ENCODE assay signal across 11 cellular contexts in the genomic region with DNA sequence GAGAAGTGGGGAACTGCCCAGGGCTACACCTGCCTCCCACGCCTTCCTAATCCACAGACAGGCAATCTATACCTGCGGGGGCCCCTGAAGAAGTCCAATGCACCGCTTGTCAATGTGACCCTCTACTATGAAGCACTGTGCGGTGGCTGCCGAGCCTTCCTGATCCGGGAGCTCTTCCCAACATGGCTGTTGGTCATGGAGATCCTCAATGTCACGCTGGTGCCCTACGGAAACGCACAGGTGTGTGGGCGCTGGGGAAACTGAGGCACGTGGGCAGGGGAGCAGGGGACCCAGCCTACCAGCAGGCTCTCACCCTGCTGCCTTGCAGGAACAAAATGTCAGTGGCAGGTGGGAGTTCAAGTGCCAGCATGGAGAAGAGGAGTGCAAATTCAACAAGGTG. TPM values are rescaled to one million over a fixed set of nuclear protein-coding genes. Genes with fewer than 3 reads are reported as not detected.
DNase-seq lines count a peak whose midpoint lies in the region; ATAC-seq and TF ChIP-seq lines count a peak whose summit lies in the region.
"Had no signal": no experiment of that assay in that cellular context is flagged by ENCODE, and none has a peak within 500 bp of the region (broad histone marks: within the 10 kb centered on the region; RNA-seq: fewer than 3 reads in every experiment).

No MANE protein-coding gene starts in this region.

- H3K27ac ChIP-seq in RWPE2 (ENCODE audit: poor library complexity, severe bottlenecking): no peak overlapping the region
- H3K27ac ChIP-seq in esophagus squamous epithelium: no peak overlapping the region
- H3K27ac ChIP-seq in stomach: peak overlapping the region in 4 of 5 donors; percentile 82 to 89 (median 86)
- H3K27ac ChIP-seq in smooth muscle cell (ENCODE audit: low read depth): no peak overlapping the region

- H3K9ac ChIP-seq in smooth muscle cell (ENCODE audit: low read depth): no peak overlapping the region

- TF ChIP-seq EP300 in stomach (IDR thresholded peaks at IDR 0.05): no peak

- H2AFZ ChIP-seq in smooth muscle cell (ENCODE audit: low read depth): no peak overlapping the region

- H3K36me3 ChIP-seq in RWPE2 (ENCODE audit: low read depth) (no peaks in the 10 kb centered on the region; the same call in 1 of the 2 replicates), esophagus squamous epithelium (peaks cover 0 to 14% (median 0%) of the 10 kb centered on the region in 3 donors), stomach (peaks cover 4 to 40% (median 21%) of the 10 kb centered on the region in 4 donors), smooth muscle cell (ENCODE audit: low read depth) (no peaks in the 10 kb centered on the region)

- TF ChIP-seq CTCF in RWPE2 (IDR thresholded peaks at IDR 0.05; ENCODE audit: poor library complexity, severe bottlenecking): no peak
- TF ChIP-seq CTCF in esophagus squamous epithelium (IDR thresholded peaks at IDR 0.05): no peak
- TF ChIP-seq CTCF in stomach (IDR thresholded peaks at IDR 0.05): no peak
- no peak for TF ChIP-seq CTCF in smooth muscle cell (IDR thresholded peaks at IDR 0.05; ENCODE audit: borderline replicate concordance, insufficient read depth, poor library complexity, severe bottlenecking)
- no peak for TF ChIP-seq CTCF in lower leg skin (IDR thresholded peaks at IDR 0.05)

- H4K20me1 ChIP-seq in smooth muscle cell (ENCODE audit: low read depth): no peaks in the 10 kb centered on the region

- H3K27me3 Mint-ChIP-seq in activated CD4-positive, alpha-beta T cell treated with anti-CD3 and anti-CD28 coated beads, Interleukin-2, amount 10 ng/mL, durations not matched to agents 7 days and 5 days: no peaks in the 10 kb centered on the region

- POLR2A ChIA-PET in activated CD4-positive, alpha-beta T cell treated with anti-CD3 and anti-CD28 coated beads, Interleukin-2, amount 10 ng/mL, durations not matched to agents 7 days and 5 days (lab: Charles Lee): no interaction called here

- ATAC-seq in RWPE2 (ENCODE audit: low read depth) (no peak), GM18502 (IDR thresholded peaks at IDR 0.05; ENCODE audit: poor library complexity, unreplicated experiment) (no peak)

- H3K4me3 Mint-ChIP-seq in activated CD4-positive, alpha-beta T cell treated with anti-CD3 and anti-CD28 coated beads, Interleukin-2, amount 10 ng/mL, durations not matched to agents 7 days and 5 days: peak overlapping the region; percentile 88

- 63 to 89% methylated on average over 8 to 11 of the region's 11 CpGs for WGBS in esophagus squamous epithelium, 2 donors
- 79 to 89% (median 86%) methylated on average over 10 to 11 of the region's 11 CpGs for WGBS in stomach, 5 donors
- WGBS in smooth muscle cell (ENCODE audit: low lambda C conversion rate): 92% methylated on average over 11 of the region's 11 CpGs
- 85 to 88% methylated on average over 11 of the region's 11 CpGs for WGBS in lower leg skin, 2 donors

- peak overlapping the region; percentile 60 for H3K27ac Mint-ChIP-seq in activated CD4-positive, alpha-beta T cell treated with anti-CD3 and anti-CD28 coated beads, Interleukin-2, amount 10 ng/mL, durations not matched to agents 7 days and 5 days

- no peak for DNase-seq in activated CD4-positive, alpha-beta T cell treated with anti-CD3 and anti-CD28 coated beads, Interleukin-2, amount 10 ng/mL, durations not matched to agents 7 days and 5 days
- DNase-seq in activated CD4-positive, alpha-beta T cell treated with anti-CD3 and anti-CD28 coated beads for 48 hours: no peak
- DNase-seq in RWPE2 (ENCODE audit: low spot score): peak; percentile 46
- no peak for DNase-seq in esophagus squamous epithelium (lab: John Stamatoyannopoulos, UW)
- DNase-seq in stomach: no peak
- DNase-seq in smooth muscle cell (lab: John Stamatoyannopoulos, UW; ENCODE audit: unreplicated experiment): no peak
- no peak for DNase-seq in lower leg skin (ENCODE audit: low spot score in 2 of 2)
- DNase-seq: activated CD4-positive, alpha-beta T cell treated with anti-CD3 and anti-CD28 coated beads, Interleukin-2, amount 50 U/mL, for 4 hours; NCI-H1930 had no signal

- peaks cover 28% of the 10 kb centered on the region for H3K4me1 Mint-ChIP-seq in activated CD4-positive, alpha-beta T cell treated with anti-CD3 and anti-CD28 coated beads, Interleukin-2, amount 10 ng/mL, durations not matched to agents 7 days and 5 days

- H3K9me3 ChIP-seq in RWPE2 (ENCODE audit: severe bottlenecking) (no peaks in the 10 kb centered on the region), esophagus squamous epithelium (no peaks in the 10 kb centered on the region), stomach (no peaks in the 10 kb centered on the region), smooth muscle cell (replicated peaks; ENCODE audit: low read depth) (no peaks in the 10 kb centered on the region)
- H3K9me3 ChIP-seq: body of pancreas had no signal

- peaks cover 23% of the 10 kb centered on the region for H3K36me3 Mint-ChIP-seq in activated CD4-positive, alpha-beta T cell treated with anti-CD3 and anti-CD28 coated beads, Interleukin-2, amount 10 ng/mL, durations not matched to agents 7 days and 5 days (ENCODE audit: low read depth)

- H3K4me2 ChIP-seq in smooth muscle cell: no peak overlapping the region

- H3K4me1 ChIP-seq in RWPE2 (ENCODE audit: insufficient read depth, poor library complexity, severe bottlenecking) (peaks cover 3% of the 10 kb centered on the region), esophagus squamous epithelium (peaks cover 7 to 39% (median 14%) of the 10 kb centered on the region in 3 donors), stomach (peaks cover 16 to 50% (median 31%) of the 10 kb centered on the region in 4 donors), smooth muscle cell (ENCODE audit: low read depth) (no peaks in the 10 kb centered on the region)

- H3K79me2 ChIP-seq in smooth muscle cell (ENCODE audit: low read depth): no peaks in the 10 kb centered on the region

- H3K27me3 ChIP-seq in RWPE2 (ENCODE audit: insufficient read depth, poor library complexity, severe bottlenecking) (no peaks in the 10 kb centered on the region), esophagus squamous epithelium (no peaks in the 10 kb centered on the region), stomach (no peaks in the 10 kb centered on the region), smooth muscle cell (ENCODE audit: low read depth) (peaks cover 11% of the 10 kb centered on the region)
- H3K27me3 ChIP-seq: body of pancreas had no signal

- H3K4me3 ChIP-seq in RWPE2 (ENCODE audit: severe bottlenecking): no peak overlapping the region
- H3K4me3 ChIP-seq in esophagus squamous epithelium: peak overlapping the region in 3 of 4 donors; percentile 62 to 74 (median 71)
- H3K4me3 ChIP-seq in stomach: peak overlapping the region; percentile 65 to 83 (median 74)
- no peak overlapping the region for H3K4me3 ChIP-seq in smooth muscle cell
- H3K4me3 ChIP-seq in lower leg skin (ENCODE audit: low read depth, poor library complexity, severe bottlenecking): no peak overlapping the region

- no peak for TF ChIP-seq POLR2A in esophagus squamous epithelium (IDR thresholded peaks at IDR 0.05)
- no peak for TF ChIP-seq POLR2A in stomach (IDR thresholded peaks at IDR 0.05)
- TF ChIP-seq POLR2A in lower leg skin (IDR thresholded peaks at IDR 0.05): no peak

- H3F3A ChIP-seq in smooth muscle cell (ENCODE audit: low read depth): no peaks in the 10 kb centered on the region

- H3K9me3 Mint-ChIP-seq in activated CD4-positive, alpha-beta T cell treated with anti-CD3 and anti-CD28 coated beads, Interleukin-2, amount 10 ng/mL, durations not matched to agents 7 days and 5 days: no peaks in the 10 kb centered on the region

- intact Hi-C loops in esophagus squamous epithelium (cut with DNase I): no loop called here
- intact Hi-C loops in stomach (cut with DNase I; ENCODE audit: low total_unique reads): no loop called here
- intact Hi-C loops in lower leg skin (cut with DNase I; ENCODE audit: low total_unique reads): no loop called here

- CTCF ChIA-PET in activated CD4-positive, alpha-beta T cell treated with anti-CD3 and anti-CD28 coated beads, Interleukin-2, amount 10 ng/mL, durations not matched to agents 7 days and 5 days (lab: Charles Lee): interaction anchor here (0.7 to 2.1 kb wide), 6 partner anchors 9 to 168 kb away, joined by 3 to 6 read pairs (median 4); a partner anchor contains a TSS

RNA-seq across cellular contexts. Expression of a gene that starts 1.4 kb away (rescaled TPM):
- 10 to 100 TPM; 54.1 to 58.9 TPM for total RNA-seq in activated CD4-positive, alpha-beta T cell treated with anti-CD3 and anti-CD28 coated beads, Interleukin-2, amount 10 ng/mL, durations not matched to agents 7 days and 5 days
- 10 to 100 TPM; 11.3 to 90.5 (median 25.7) TPM for total RNA-seq in esophagus squamous epithelium
- total RNA-seq in stomach: 100 to 1,000 TPM in 1 of 5 donors, 10 to 100 TPM in 3, not detected in 1; 37.3 to 199 (median 43.9) TPM
- 100 to 1,000 TPM in 1 of 3 donors, 10 to 100 TPM in 2; 53.2 to 103 (median 82.9) TPM for polyA plus RNA-seq in stomach
- 0.67 and 2.9 TPM in 2 replicates for total RNA-seq in smooth muscle cell
- polyA plus RNA-seq in smooth muscle cell: 0.64 and 0.87 TPM in 2 replicates
- total RNA-seq in lower leg skin: 100 to 1,000 TPM in 2 of 4 donors, 10 to 100 TPM in 2; 39.1 to 214 (median 98.3) TPM

RNA-seq across cellular contexts. Expression of a gene that starts 18.0 kb away (rescaled TPM):
- total RNA-seq in activated CD4-positive, alpha-beta T cell treated with anti-CD3 and anti-CD28 coated beads, Interleukin-2, amount 10 ng/mL, durations not matched to agents 7 days and 5 days: 1 to 10 TPM; 6.1 to 6.5 TPM
- total RNA-seq in esophagus squamous epithelium: 10 to 100 TPM; 10.6 to 23.5 (median 14.0) TPM
- 100 to 1,000 TPM in 1 of 5 donors, 10 to 100 TPM in 2, 1 to 10 TPM in 2; 5.9 to 200 (median 13.0) TPM for total RNA-seq in stomach
- polyA plus RNA-seq in stomach: 10 to 100 TPM; 11.6 to 15.4 (median 13.3) TPM
- 11.6 and 13.1 TPM in 2 replicates for total RNA-seq in smooth muscle cell
- polyA plus RNA-seq in smooth muscle cell: 27.1 and 28.7 TPM in 2 replicates
- 10 to 100 TPM in 3 of 4 donors, 1 to 10 TPM in 1; 8.5 to 29.3 (median 20.2) TPM for total RNA-seq in lower leg skin

RNA-seq across cellular contexts. Expression of a gene that starts 22.0 kb away (rescaled TPM):
- 10 to 100 TPM; 12.6 to 13.1 TPM for total RNA-seq in activated CD4-positive, alpha-beta T cell treated with anti-CD3 and anti-CD28 coated beads, Interleukin-2, amount 10 ng/mL, durations not matched to agents 7 days and 5 days
- total RNA-seq in esophagus squamous epithelium: 10 to 100 TPM; 20.4 to 42.1 (median 29.1) TPM
- total RNA-seq in stomach: 100 to 1,000 TPM in 1 of 5 donors, 10 to 100 TPM in 3, 1 to 10 TPM in 1; 6.6 to 490 (median 22.2) TPM
- 1 to 10 TPM; 2.0 to 5.5 (median 2.6) TPM for polyA plus RNA-seq in stomach
- total RNA-seq in smooth muscle cell: 22.2 and 22.9 TPM in 2 replicates
- polyA plus RNA-seq in smooth muscle cell: 37.1 and 50.1 TPM in 2 replicates
- 10 to 100 TPM in 3 of 4 donors, 1 to 10 TPM in 1; 8.3 to 39.4 (median 32.2) TPM for total RNA-seq in lower leg skin

RNA-seq across cellular contexts. Expression of a gene that starts 28.9 kb away (rescaled TPM):
- 1 to 10 TPM; 4.0 to 5.2 TPM for total RNA-seq in activated CD4-positive, alpha-beta T cell treated with anti-CD3 and anti-CD28 coated beads, Interleukin-2, amount 10 ng/mL, durations not matched to agents 7 days and 5 days
- total RNA-seq in esophagus squamous epithelium (under 1 TPM in 3 of 4 donors, not detected in 1; 0.30 to 0.76 (median 0.44) TPM), stomach (1 to 10 TPM in 3 of 5 donors, under 1 TPM in 1, not detected in 1; 0.87 to 2.2 (median 1.7) TPM), smooth muscle cell (1.4 and 4.9 TPM in 2 replicates), lower leg skin (1 to 10 TPM in 3 of 4 donors, under 1 TPM in 1; 0.91 to 2.7 (median 2.1) TPM)
- polyA plus RNA-seq in stomach (1 to 10 TPM; 1.4 to 2.2 (median 2.0) TPM), smooth muscle cell (3.6 and 3.7 TPM in 2 replicates)

RNA-seq across cellular contexts. Expression of a gene that starts 51.3 kb away (rescaled TPM):
- total RNA-seq in activated CD4-positive, alpha-beta T cell treated with anti-CD3 and anti-CD28 coated beads, Interleukin-2, amount 10 ng/mL, durations not matched to agents 7 days and 5 days: under 1 TPM in 1 of 2 experiments, not detected in 1; 0.15 TPM
- total RNA-seq in esophagus squamous epithelium: under 1 TPM in 1 of 4 donors, not detected in 3; 0.76 TPM
- total RNA-seq in stomach: 10 to 100 TPM in 3 of 5 donors, 1 to 10 TPM in 1, under 1 TPM in 1; 0.87 to 25.4 (median 11.4) TPM
- under 1 TPM in 1 of 3 donors, not detected in 2; 0.95 TPM for polyA plus RNA-seq in stomach
- 1.1 and 3.1 TPM in 2 replicates for total RNA-seq in smooth muscle cell
- polyA plus RNA-seq in smooth muscle cell: 1.7 and 1.9 TPM in 2 replicates
- total RNA-seq in lower leg skin: under 1 TPM in 1 of 4 donors, not detected in 3; 0.29 TPM

Comparison
In these comparisons a context has a peak if more than half of its experiments do, and no peak if none do; other contexts are left out.
1. H3K27ac ChIP-seq: peak in stomach (4 of 5); none in RWPE2 (single experiment), esophagus squamous epithelium (0 of 4) and smooth muscle cell (single experiment).
2. H3K4me3 ChIP-seq: peak in esophagus squamous epithelium (3 of 4) and stomach (4 of 4); none in RWPE2 (single experiment), smooth muscle cell (single experiment) and lower leg skin (single experiment).